16 cellular contexts compared by ENCODE assay signal in the genomic region with DNA sequence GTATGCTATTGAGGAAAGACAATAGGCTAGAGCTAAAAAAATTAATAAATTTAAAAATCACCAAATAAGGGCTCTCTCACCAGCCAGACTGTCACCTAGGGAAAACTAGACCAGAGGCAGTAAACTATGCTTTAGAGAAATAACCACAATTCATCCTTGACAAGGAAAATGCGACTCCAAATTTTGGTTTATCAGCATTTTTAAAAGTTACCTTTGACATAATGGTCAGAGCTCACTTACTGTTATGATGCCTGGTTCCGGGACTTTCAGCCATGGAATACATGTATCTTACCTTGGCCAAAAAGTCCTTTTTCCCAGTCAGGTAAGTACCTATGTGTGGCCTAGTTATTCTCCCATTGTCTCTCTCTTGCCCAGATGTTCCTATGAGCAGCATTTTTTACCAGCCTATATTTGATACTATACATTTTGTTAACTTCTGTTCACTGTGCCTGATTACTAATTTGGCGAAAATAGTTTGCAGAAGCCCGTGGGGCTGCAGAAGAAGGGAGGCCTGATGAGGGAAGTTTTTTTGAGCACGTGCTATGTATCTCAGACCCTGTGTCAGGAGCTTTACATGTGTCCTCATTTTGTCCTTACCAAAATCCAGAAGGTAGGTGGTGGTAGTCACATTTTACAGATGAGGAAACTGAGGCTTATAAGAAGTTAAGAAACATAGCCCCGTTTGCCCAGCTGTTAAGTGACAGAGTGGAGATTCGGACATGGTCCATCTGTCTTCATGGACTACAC.
DNase-seq lines count a peak whose midpoint lies in the region; ATAC-seq, FAIRE-seq and TF ChIP-seq lines count a peak whose summit lies in the region.
"Had no signal": no experiment of that assay in that cellular context is flagged by ENCODE, and none has a peak within 500 bp of the region (broad histone marks: within the 10 kb centered on the region; RNA-seq: fewer than 3 reads in every experiment).

No MANE protein-coding gene starts in this region.

- no peaks in the 10 kb centered on the region for H3K9me3 ChIP-seq in CD4-positive, alpha-beta memory T cell (ENCODE audit: control insufficient read depth in 1 of 2, low read length in 2 of 2)
- H3K9me3 ChIP-seq in esophagus muscularis mucosa, result no peaks in the 10 kb centered on the region
- H3K9me3 ChIP-seq in small intestine (ENCODE audit: control insufficient read depth, low read depth), result no peaks in the 10 kb centered on the region

- no peaks in the 10 kb centered on the region for H4K20me1 ChIP-seq in KMS-11 (ENCODE audit: insufficient read depth)

- peaks cover 66% of the 10 kb centered on the region for H3K79me2 ChIP-seq in KMS-11 (ENCODE audit: insufficient read depth, low read depth)

- H3K27me3 ChIP-seq in CD4-positive, alpha-beta memory T cell (ENCODE audit: insufficient read depth, low read length), result no peaks in the 10 kb centered on the region
- H3K27me3 ChIP-seq in KMS-11 (ENCODE audit: insufficient read depth, low read depth) (no peaks in the 10 kb centered on the region), esophagus muscularis mucosa (no peaks in the 10 kb centered on the region), small intestine (ENCODE audit: control insufficient read depth in 2 of 2, insufficient read depth in 2 of 2, low read length in 2 of 2) (no peaks in the 10 kb centered on the region)

- POLR2A ChIA-PET in CD4-positive, alpha-beta memory T cell (lab: Charles Lee; ENCODE audit: partially characterized antibody), result interaction anchor here (1.0 to 18.3 kb wide), 7 partner anchors 10 to 103 kb away, joined by 3 to 1422 read pairs (median 51); no protein-coding TSS in a partner anchor
- POLR2A ChIA-PET in WTC11 (lab: Charles Lee), result no interaction called here

- H2AFZ ChIP-seq in KMS-11 (ENCODE audit: low read depth), result no peak overlapping the region

- no peak for TF ChIP-seq EP300 in esophagus muscularis mucosa (IDR thresholded peaks at IDR 0.05)

- no peak overlapping the region for H3K4me3 Mint-ChIP-seq in CD4-positive, alpha-beta memory T cell
- no peak overlapping the region for H3K4me3 Mint-ChIP-seq in WTC11
- H3K4me3 Mint-ChIP-seq: activated T-cell treated with anti-CD3 and anti-CD28 coated beads, Interleukin-2, amount 50 U/mL, for 24 hours; memory B cell had no signal

- FAIRE-seq in small intestine (lab: Jason Lieb, UNC), result no peak

- peaks cover 4% of the 10 kb centered on the region for H3K36me3 ChIP-seq in CD4-positive, alpha-beta memory T cell (ENCODE audit: insufficient read depth, low read length)
- no peaks in the 10 kb centered on the region for H3K36me3 ChIP-seq in KMS-11 (ENCODE audit: insufficient read depth)
- H3K36me3 ChIP-seq in esophagus muscularis mucosa, result peaks cover 0 to 18% (median 0%) of the 10 kb centered on the region in 4 donors
- no peaks in the 10 kb centered on the region for H3K36me3 ChIP-seq in small intestine (ENCODE audit: control insufficient read depth in 2 of 2, insufficient read depth in 2 of 2, low read length in 2 of 2)

- ATAC-seq in HG02870 (IDR thresholded peaks at IDR 0.05; ENCODE audit: unreplicated experiment) (no peak), WTC11 (no peak)
- ATAC-seq: Panc1 had no signal

- peaks cover 7 to 31% of the 10 kb centered on the region in 2 donors for H3K36me3 Mint-ChIP-seq in CD4-positive, alpha-beta memory T cell
- peaks cover under 1% of the 10 kb centered on the region for H3K36me3 Mint-ChIP-seq in WTC11

- peak overlapping the region; percentile 50 for H3K4me2 ChIP-seq in KMS-11

- no peaks in the 10 kb centered on the region for H3K27me3 Mint-ChIP-seq in CD4-positive, alpha-beta memory T cell
- peaks cover 5% of the 10 kb centered on the region for H3K27me3 Mint-ChIP-seq in WTC11 (ENCODE audit: low read depth)
- H3K27me3 Mint-ChIP-seq: activated T-cell treated with anti-CD3 and anti-CD28 coated beads, Interleukin-2, amount 50 U/mL, for 24 hours; memory B cell had no signal

- H3K9ac ChIP-seq in KMS-11, result no peak overlapping the region

- no peak for TF ChIP-seq POLR2A in esophagus muscularis mucosa (IDR thresholded peaks at IDR 0.05; ENCODE audit: low read depth)

- no peak overlapping the region for H3K27ac Mint-ChIP-seq in CD4-positive, alpha-beta memory T cell
- H3K27ac Mint-ChIP-seq in WTC11, result no peak overlapping the region
- H3K27ac Mint-ChIP-seq: activated T-cell treated with anti-CD3 and anti-CD28 coated beads, Interleukin-2, amount 50 U/mL, for 24 hours; HFFc6; memory B cell had no signal

- peaks cover 65% of the 10 kb centered on the region for H3K4me1 ChIP-seq in CD4-positive, alpha-beta memory T cell (ENCODE audit: insufficient read depth, low read length)
- H3K4me1 ChIP-seq in KMS-11 (ENCODE audit: low read depth, poor library complexity, severe bottlenecking), result peaks cover 49% of the 10 kb centered on the region
- peaks cover 44 to 88% (median 81%) of the 10 kb centered on the region in 4 donors for H3K4me1 ChIP-seq in esophagus muscularis mucosa
- peaks cover 0 to 3% of the 10 kb centered on the region in 2 donors for H3K4me1 ChIP-seq in small intestine (ENCODE audit: control insufficient read depth in 2 of 2, insufficient read depth in 1 of 2, low read depth in 1 of 2, low read length in 1 of 2)

- peaks cover 0 to under 1% (median 0%) of the 10 kb centered on the region in 8 donors for H3K9me3 Mint-ChIP-seq in CD4-positive, alpha-beta memory T cell
- H3K9me3 Mint-ChIP-seq in WTC11, result peaks cover under 1% of the 10 kb centered on the region
- H3K9me3 Mint-ChIP-seq: activated T-cell treated with anti-CD3 and anti-CD28 coated beads, Interleukin-2, amount 50 U/mL, for 24 hours; memory B cell had no signal

- DNase-seq in CD4-positive, alpha-beta memory T cell, result no peak
- no peak for DNase-seq in esophagus muscularis mucosa (ENCODE audit: extremely low spot score)
- no peak for DNase-seq in small intestine
- DNase-seq in amygdala (lab: John Stamatoyannopoulos, UW), result no peak
- DNase-seq in posterior cingulate gyrus, result no peak
- no peak for DNase-seq in WTC11 (ENCODE audit: low spot score)
- DNase-seq: activated T-cell treated with anti-CD3 and anti-CD28 coated beads, Interleukin-2, amount 50 U/mL, for 24 hours; GF-D8; HFFc6; NCI-H1092 treated with DMSO at 0.1 percent for 48 hours; stimulated activated CD4-positive, alpha-beta T cell treated with anti-CD3 and anti-CD28 coated beads, Interleukin-1b, Interleukin-23, amount 100 ng/mL, for 48 hours had no signal

- intact Hi-C loops in CD4-positive, alpha-beta memory T cell (cut with micrococcal nuclease), result loop anchor here (2.0 to 10.0 kb wide), 3 partner anchors 59 to 237 kb away; no protein-coding TSS in a partner anchor
- intact Hi-C loops in esophagus muscularis mucosa (cut with DNase I) (loop anchor here (5.0 to 10.0 kb wide), 4 partner anchors 123 to 365 kb away; a partner anchor contains a TSS), posterior cingulate gyrus (cut with DNase I) (no loop called here)

- H3K4me1 Mint-ChIP-seq in CD4-positive, alpha-beta memory T cell, result peaks cover 18 to 29% (median 23%) of the 10 kb centered on the region in 4 donors
- peaks cover 32% of the 10 kb centered on the region for H3K4me1 Mint-ChIP-seq in WTC11

- TF ChIP-seq CTCF in KMS-11 (conservative IDR thresholded peaks at IDR 0.05; ENCODE audit: low read depth, low read length) (no peak), esophagus muscularis mucosa (IDR thresholded peaks at IDR 0.05) (no peak), WTC11 (IDR thresholded peaks at IDR 0.05) (no peak)

- CTCF ChIA-PET in CD4-positive, alpha-beta memory T cell (lab: Charles Lee; ENCODE audit: partially characterized antibody), result interaction anchor here (1.0 to 13.3 kb wide), 5 partner anchors 10 to 55 kb away, joined by 3 to 308 read pairs (median 38); no protein-coding TSS in a partner anchor
- CTCF ChIA-PET in WTC11 (lab: Charles Lee), result no interaction called here

- WGBS in esophagus muscularis mucosa, result 70% methylated on average over 7 of the region's 7 CpGs
- 65 to 81% (median 66%) methylated on average over 7 of the region's 7 CpGs for WGBS in small intestine, 3 donors

- H3K4me3 ChIP-seq in CD4-positive, alpha-beta memory T cell (ENCODE audit: low read length in 2 of 2), result peak overlapping the region; percentile 50 to 93
- H3K4me3 ChIP-seq in KMS-11 (IDR thresholded peaks at IDR 0.05; ENCODE audit: insufficient read depth, low read depth, low read length) (no peak overlapping the region), esophagus muscularis mucosa (peak overlapping the region; percentile 71 to 89 (median 82)), small intestine (ENCODE audit: low read depth in 1 of 2, low read length in 2 of 2) (peak overlapping the region; percentile 36 to 38)

- H3K27ac ChIP-seq in CD4-positive, alpha-beta memory T cell (ENCODE audit: low read depth, low read length), result peak overlapping the region; percentile 96
- H3K27ac ChIP-seq in KMS-11 (no peak overlapping the region), esophagus muscularis mucosa (replicated peaks in 1 of 4) (peak overlapping the region; percentile 85 to 93 (median 88)), small intestine (ENCODE audit: low read depth in 1 of 2, low read length in 1 of 2) (peak overlapping the region; percentile 35 to 63)
- H3K27ac ChIP-seq: C4-2B had no signal

TF ChIP-seq in WTC11, 78 proteins besides CTCF, POLR2A, EP300 and RAD21 (continues in another document):
- TF ChIP-seq MXD4 (CRISPR knock-in tag; IDR thresholded peaks at IDR 0.05; ENCODE audit: borderline replicate concordance) (no peak), SMAD4 (CRISPR knock-in tag; IDR thresholded peaks at IDR 0.05) (no peak), FOXP1 (CRISPR knock-in tag; IDR thresholded peaks at IDR 0.05; ENCODE audit: borderline replicate concordance) (no peak), RORB (CRISPR knock-in tag; IDR thresholded peaks at IDR 0.05) (no peak), CBFB (CRISPR knock-in tag; IDR thresholded peaks at IDR 0.05; ENCODE audit: low read depth) (no peak)
- TF ChIP-seq, protein P1, sequence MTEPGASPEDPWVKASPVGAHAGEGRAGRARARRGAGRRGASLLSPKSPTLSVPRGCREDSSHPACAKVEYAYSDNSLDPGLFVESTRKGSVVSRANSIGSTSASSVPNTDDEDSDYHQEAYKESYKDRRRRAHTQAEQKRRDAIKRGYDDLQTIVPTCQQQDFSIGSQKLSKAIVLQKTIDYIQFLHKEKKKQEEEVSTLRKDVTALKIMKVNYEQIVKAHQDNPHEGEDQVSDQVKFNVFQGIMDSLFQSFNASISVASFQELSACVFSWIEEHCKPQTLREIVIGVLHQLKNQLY (CRISPR knock-in tag; IDR thresholded peaks at IDR 0.05), result no peak
- TF ChIP-seq, protein P2, sequence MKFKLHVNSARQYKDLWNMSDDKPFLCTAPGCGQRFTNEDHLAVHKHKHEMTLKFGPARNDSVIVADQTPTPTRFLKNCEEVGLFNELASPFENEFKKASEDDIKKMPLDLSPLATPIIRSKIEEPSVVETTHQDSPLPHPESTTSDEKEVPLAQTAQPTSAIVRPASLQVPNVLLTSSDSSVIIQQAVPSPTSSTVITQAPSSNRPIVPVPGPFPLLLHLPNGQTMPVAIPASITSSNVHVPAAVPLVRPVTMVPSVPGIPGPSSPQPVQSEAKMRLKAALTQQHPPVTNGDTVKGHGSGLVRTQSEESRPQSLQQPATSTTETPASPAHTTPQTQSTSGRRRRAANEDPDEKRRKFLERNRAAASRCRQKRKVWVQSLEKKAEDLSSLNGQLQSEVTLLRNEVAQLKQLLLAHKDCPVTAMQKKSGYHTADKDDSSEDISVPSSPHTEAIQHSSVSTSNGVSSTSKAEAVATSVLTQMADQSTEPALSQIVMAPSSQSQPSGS (CRISPR knock-in tag; IDR thresholded peaks at IDR 0.05; ENCODE audit: borderline replicate concordance, low read depth), result no peak
